In the genomic region with DNA sequence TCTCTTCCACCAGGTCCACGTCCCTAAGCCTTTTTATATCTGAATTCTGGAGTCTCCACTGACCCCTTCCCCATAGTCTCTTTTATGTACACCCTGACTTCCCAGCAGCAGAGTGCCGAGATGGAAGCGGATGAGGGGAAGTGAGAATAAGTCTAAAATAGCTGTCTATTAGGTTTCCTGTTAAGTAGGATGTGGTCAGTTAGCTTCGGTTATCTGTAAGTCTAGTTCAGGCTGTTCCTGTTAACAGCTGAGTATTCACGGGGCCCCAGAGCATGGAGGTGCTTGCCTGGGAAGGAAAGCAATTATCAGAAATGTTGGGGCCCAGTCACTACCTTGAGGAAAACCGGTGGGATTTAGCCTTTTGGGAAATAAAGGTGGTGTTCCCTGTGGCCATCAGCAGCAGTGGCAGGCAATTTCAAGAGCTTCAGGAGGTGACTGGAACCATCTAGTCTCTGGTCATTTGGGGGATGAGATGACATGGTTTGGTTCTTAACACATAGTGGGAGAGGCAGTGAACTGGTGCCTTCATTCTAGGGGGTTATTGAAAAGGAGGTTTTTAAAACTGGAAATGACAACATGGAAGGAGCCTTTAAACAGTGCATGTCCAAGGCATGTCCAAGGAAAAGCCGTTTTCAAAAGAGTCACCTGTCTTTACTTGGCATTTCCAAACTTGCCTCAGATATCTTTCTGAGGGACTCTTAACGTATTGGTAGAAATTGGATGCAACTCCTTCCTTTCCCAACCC, we compare ENCODE assay signal across 8 cellular contexts. TPM values are rescaled to one million over a fixed set of nuclear protein-coding genes. Genes with fewer than 3 reads are reported as not detected.
DNase-seq lines count a peak whose midpoint lies in the region; ATAC-seq and TF ChIP-seq lines count a peak whose summit lies in the region.

No MANE protein-coding gene starts in this region.

- intact Hi-C loops in sciatic nerve (cut with DNase I) = no loop called here

- H3K27ac Mint-ChIP-seq in activated naive CD4-positive, alpha-beta T cell treated with anti-CD3 and anti-CD28 coated beads, Interleukin-2, amount 50 U/mL, for 72 hours = peak overlapping the region; percentile 92 to 95

- peaks cover 0 to 5% of the 10 kb centered on the region in 2 donors for H3K9me3 Mint-ChIP-seq in activated naive CD4-positive, alpha-beta T cell treated with anti-CD3 and anti-CD28 coated beads, Interleukin-2, amount 50 U/mL, for 72 hours

- H3K4me2 ChIP-seq in KMS-11 = peak overlapping the region; percentile 84

- peak in 1 of 2 donors; percentile 53 for DNase-seq in activated naive CD4-positive, alpha-beta T cell treated with anti-CD3 and anti-CD28 coated beads, Interleukin-2, amount 50 U/mL, for 72 hours (ENCODE audit: low spot score in 2 of 2)
- DNase-seq in sciatic nerve (ENCODE audit: low spot score) (no peak), glomerular visceral epithelial cell (ENCODE audit: extremely low spot score) (no peak), NCI-H2196 (lab: John Stamatoyannopoulos, UW; ENCODE audit: unreplicated experiment) (no peak), HEK293T (ENCODE audit: extremely low spot score) (no peak)

- no peak overlapping the region for H3K4me3 ChIP-seq in KMS-11 (IDR thresholded peaks at IDR 0.05; ENCODE audit: insufficient read depth, low read depth, low read length)

- H3K36me3 ChIP-seq in KMS-11 (ENCODE audit: insufficient read depth) = no peaks in the 10 kb centered on the region

- CTCF ChIA-PET in HEK293T (lab: Yijun Ruan, JAX) = interaction anchor here (1.1 kb wide), 1 partner anchor 11 kb away, joined by 3 read pairs; no protein-coding TSS in a partner anchor

- H3K36me3 Mint-ChIP-seq in activated naive CD4-positive, alpha-beta T cell treated with anti-CD3 and anti-CD28 coated beads, Interleukin-2, amount 50 U/mL, for 72 hours = peaks cover 8 to 39% of the 10 kb centered on the region in 2 donors

- POLR2A ChIA-PET in HEK293T (lab: Yijun Ruan, JAX) = no interaction called here

- peaks cover 61% of the 10 kb centered on the region for H3K4me1 ChIP-seq in KMS-11 (ENCODE audit: low read depth, poor library complexity, severe bottlenecking)

- no peaks in the 10 kb centered on the region; the same call in 1 of the 2 replicates for H3K79me2 ChIP-seq in KMS-11 (ENCODE audit: insufficient read depth, low read depth)

- H2AFZ ChIP-seq in KMS-11 (ENCODE audit: low read depth) = peak overlapping the region; percentile 40

- ATAC-seq in GM18498 (IDR thresholded peaks at IDR 0.05; ENCODE audit: unreplicated experiment) = peak; percentile 89
- ATAC-seq in GM21576 (IDR thresholded peaks at IDR 0.05; ENCODE audit: unreplicated experiment) = peak; percentile 87
- peak; percentile 72 to 75 for ATAC-seq in activated naive CD4-positive, alpha-beta T cell treated with anti-CD3 and anti-CD28 coated beads, Interleukin-2, amount 50 U/mL, for 72 hours
- peak; percentile 75 for ATAC-seq in sciatic nerve

- H3K9ac ChIP-seq in KMS-11 = no peak overlapping the region; the same call in 1 of the 2 replicates

- no peaks in the 10 kb centered on the region for H4K20me1 ChIP-seq in KMS-11 (ENCODE audit: insufficient read depth)

- H3K27me3 ChIP-seq in KMS-11 (ENCODE audit: insufficient read depth, low read depth) = no peaks in the 10 kb centered on the region

- no peak for TF ChIP-seq CTCF in KMS-11 (conservative IDR thresholded peaks at IDR 0.05; ENCODE audit: low read depth, low read length)

- peak overlapping the region; percentile 30; the same call in 1 of the 2 replicates for H3K27ac ChIP-seq in KMS-11

TF ChIP-seq in HEK293T, 16 proteins besides CTCF, POLR2A, EP300 and RAD21:
- TF ChIP-seq FOXA1 (IDR thresholded peaks at IDR 0.05) (no peak), FOXK2 (IDR thresholded peaks at IDR 0.05) (no peak), TARDBP (IDR thresholded peaks at IDR 0.05) (no peak), HDGF (IDR thresholded peaks at IDR 0.05; ENCODE audit: borderline replicate concordance) (no peak), FOXM1 (IDR thresholded peaks at IDR 0.05; ENCODE audit: borderline replicate concordance) (no peak), SUZ12 (IDR thresholded peaks at IDR 0.05) (no peak), PKNOX1 (IDR thresholded peaks at IDR 0.05) (no peak)

RNA-seq across cellular contexts. Expression of gene CHST11, which starts 21.8 kb away (rescaled TPM):
- total RNA-seq in activated naive CD4-positive, alpha-beta T cell treated with anti-CD3 and anti-CD28 coated beads, Interleukin-2, amount 50 U/mL, for 72 hours = 10 to 100 TPM; 20.0 to 40.0 TPM
- total RNA-seq in sciatic nerve = 19.2 TPM
